In genomic region chr3:42501681-42502428, GRCh38 we compare ENCODE assay signal across 8 cellular contexts. TPM values are rescaled to one million over a fixed set of nuclear protein-coding genes. Genes with fewer than 3 reads are reported as not detected.
DNase-seq lines count a peak whose midpoint lies in the region; ATAC-seq and TF ChIP-seq lines count a peak whose summit lies in the region.

No MANE protein-coding gene starts in this region.

- DNase-seq in NCI-H2107 (lab: John Stamatoyannopoulos, UW) (peak; percentile 10), NCI-H2107 treated with DMSO at 0.1 percent for 48 hours (lab: John Stamatoyannopoulos, UW; ENCODE audit: unreplicated experiment) (no peak), astrocyte of the cerebellum (ENCODE audit: low read depth) (no peak), hippocampal formation (lab: John Stamatoyannopoulos, UW) (no peak)

- in situ Hi-C loops in astrocyte of the cerebellum (cut with HindIII; ENCODE audit: low sequenced_read_pairs), result no loop called here

- no peak overlapping the region for H3K27ac Mint-ChIP-seq in T-helper 1 cell treated with Interleukin-12 subunit alpha and Interleukin-12 subunit beta and Interleukin-4 antibody, amounts not matched to agents 30 μg/mL and 1 μg/mL, for 36 hours

- peaks cover 12 to 24% (median 12%) of the 10 kb centered on the region in 3 donors for H3K4me1 ChIP-seq in skeletal muscle tissue (ENCODE audit: control insufficient read depth in 3 of 3, insufficient read depth in 3 of 3, low read length in 3 of 3)

- ATAC-seq in HG03432 (IDR thresholded peaks at IDR 0.05; ENCODE audit: unreplicated experiment), result peak; percentile 42

- peak overlapping the region; percentile 94 for H3K4me3 Mint-ChIP-seq in T-helper 1 cell treated with Interleukin-12 subunit alpha and Interleukin-12 subunit beta and Interleukin-4 antibody, amounts not matched to agents 30 μg/mL and 1 μg/mL, for 36 hours

- no peak overlapping the region for H3K27ac ChIP-seq in skeletal muscle tissue (ENCODE audit: low read depth, low read length)

- peaks cover 21% of the 10 kb centered on the region for H3K4me1 Mint-ChIP-seq in T-helper 1 cell treated with Interleukin-12 subunit alpha and Interleukin-12 subunit beta and Interleukin-4 antibody, amounts not matched to agents 30 μg/mL and 1 μg/mL, for 36 hours (ENCODE audit: low read depth)

- no peaks in the 10 kb centered on the region for H3K9me3 Mint-ChIP-seq in T-helper 1 cell treated with Interleukin-12 subunit alpha and Interleukin-12 subunit beta and Interleukin-4 antibody, amounts not matched to agents 30 μg/mL and 1 μg/mL, for 36 hours

- no peaks in the 10 kb centered on the region for H3K9me3 ChIP-seq in skeletal muscle tissue (ENCODE audit: control insufficient read depth in 3 of 3, low read length in 3 of 3)

- H3K36me3 Mint-ChIP-seq in T-helper 1 cell treated with Interleukin-12 subunit alpha and Interleukin-12 subunit beta and Interleukin-4 antibody, amounts not matched to agents 30 μg/mL and 1 μg/mL, for 36 hours (ENCODE audit: low read depth), result no peaks in the 10 kb centered on the region

- peaks cover 46 to 67% (median 55%) of the 10 kb centered on the region in 3 donors for H3K27me3 ChIP-seq in skeletal muscle tissue (ENCODE audit: control insufficient read depth in 3 of 3, insufficient read depth in 3 of 3, low read length in 3 of 3)

- no peaks in the 10 kb centered on the region for H3K36me3 ChIP-seq in skeletal muscle tissue (ENCODE audit: control insufficient read depth in 3 of 3, insufficient read depth in 3 of 3, low read length in 3 of 3)

- peak; percentile 48 for TF ChIP-seq CTCF in astrocyte of the cerebellum (IDR thresholded peaks at IDR 0.05; ENCODE audit: low read depth, low read length, missing control alignments)

- H3K9ac ChIP-seq in skeletal muscle tissue (ENCODE audit: low read depth in 1 of 3, low read length in 3 of 3), result peak overlapping the region; percentile 38 to 50 (median 43)

- peaks cover 59% of the 10 kb centered on the region for H3K27me3 Mint-ChIP-seq in T-helper 1 cell treated with Interleukin-12 subunit alpha and Interleukin-12 subunit beta and Interleukin-4 antibody, amounts not matched to agents 30 μg/mL and 1 μg/mL, for 36 hours (ENCODE audit: low read depth)

- peak overlapping the region; percentile 34 for H3K4me3 ChIP-seq in astrocyte of the cerebellum (ENCODE audit: low read depth, low read length)
- H3K4me3 ChIP-seq in iPS-11a (ENCODE audit: low read depth, low read length), result peak overlapping the region; percentile 50
- peak overlapping the region; percentile 61 to 62 (median 62) for H3K4me3 ChIP-seq in skeletal muscle tissue (ENCODE audit: low read length in 3 of 3)

RNA-seq across cellular contexts. Expression of gene VIPR1, which starts 0.6 kb away (rescaled TPM):
- total RNA-seq in skeletal muscle tissue, result 1.6 TPM
